In genomic region chr1:232278925-232279324, GRCh38 we compare ENCODE assay signal across 17 cellular contexts.
DNase-seq lines count a peak whose midpoint lies in the region; ATAC-seq and TF ChIP-seq lines count a peak whose summit lies in the region.
"Had no signal": no experiment of that assay in that cellular context is flagged by ENCODE, and none has a peak within 500 bp of the region (broad histone marks: within the 10 kb centered on the region; RNA-seq: fewer than 3 reads in every experiment).

No MANE protein-coding gene starts in this region.

- H3K27ac Mint-ChIP-seq in GM23338 = no peak overlapping the region
- no peak overlapping the region for H3K27ac Mint-ChIP-seq in WTC11
- H3K27ac Mint-ChIP-seq in neural progenitor cell = peak overlapping the region; percentile 67
- H3K27ac Mint-ChIP-seq: B cell; CD8-positive, alpha-beta T cell had no signal

- no peak overlapping the region for H3K9ac ChIP-seq in neural progenitor cell
- H3K9ac ChIP-seq: BLaER1 treated with 17β-estradiol and CSF1 and Interleukin-3, amounts not matched to agents 10 nM and 100 nM had no signal

- H3K79me2 ChIP-seq in GM23338 (replicated peaks; ENCODE audit: insufficient read depth) = no peaks in the 10 kb centered on the region
- H3K79me2 ChIP-seq in neural progenitor cell (ENCODE audit: low read depth) = no peaks in the 10 kb centered on the region

- H4K20me1 ChIP-seq in GM23338 (replicated peaks; ENCODE audit: insufficient read depth) = no peaks in the 10 kb centered on the region
- H4K20me1 ChIP-seq in neural progenitor cell (ENCODE audit: low read depth) = no peaks in the 10 kb centered on the region
- H4K20me1 ChIP-seq: BLaER1 treated with 17β-estradiol and CSF1 and Interleukin-3, amounts not matched to agents 10 nM and 100 nM had no signal

- H3K4me3 ChIP-seq in GM23338 (no peak overlapping the region), neural progenitor cell (no peak overlapping the region)
- H3K4me3 ChIP-seq: BLaER1 treated with 17β-estradiol and CSF1 and Interleukin-3, amounts not matched to agents 10 nM and 100 nM; K562 had no signal

- H3K4me1 Mint-ChIP-seq in GM23338 (peaks cover 57% of the 10 kb centered on the region), WTC11 (peaks cover 56% of the 10 kb centered on the region), neural progenitor cell (peaks cover 34% of the 10 kb centered on the region)
- H3K4me1 Mint-ChIP-seq: B cell had no signal

- no peak for TF ChIP-seq CTCF in GM23338 (conservative IDR thresholded peaks at IDR 0.05; ENCODE audit: low read depth in 2 of 2)
- TF ChIP-seq CTCF in WTC11 (IDR thresholded peaks at IDR 0.05) = no peak
- no peak for TF ChIP-seq CTCF in neural progenitor cell (IDR thresholded peaks at IDR 0.05)

- no peaks in the 10 kb centered on the region; the same call in 2 of the 3 replicates for H3K36me3 Mint-ChIP-seq in GM23338 (ENCODE audit: low read depth)
- no peaks in the 10 kb centered on the region for H3K36me3 Mint-ChIP-seq in WTC11
- no peaks in the 10 kb centered on the region for H3K36me3 Mint-ChIP-seq in neural progenitor cell
- H3K36me3 Mint-ChIP-seq: CD8-positive, alpha-beta T cell had no signal

- DNase-seq in GM23338 (ENCODE audit: low spot score) (no peak), WTC11 (ENCODE audit: low spot score) (no peak), neural progenitor cell (ENCODE audit: low spot score) (no peak), AML-193 (lab: John Stamatoyannopoulos, UW) (no peak), T-helper 9 cell (no peak)
- DNase-seq: 8988T; Calu3; CD8-positive, alpha-beta T cell; DMS79 treated with DMSO at 0.1 percent for 48 hours had no signal

- H3K27me3 Mint-ChIP-seq in GM23338 (ENCODE audit: insufficient read depth, low read depth, poor library complexity) (peaks cover 5% of the 10 kb centered on the region), WTC11 (ENCODE audit: low read depth) (peaks cover 42% of the 10 kb centered on the region), neural progenitor cell (ENCODE audit: insufficient read depth, low read depth) (peaks cover 9% of the 10 kb centered on the region)

- no peaks in the 10 kb centered on the region for H3K36me3 ChIP-seq in GM23338 (ENCODE audit: insufficient read depth)
- no peaks in the 10 kb centered on the region for H3K36me3 ChIP-seq in neural progenitor cell
- H3K36me3 ChIP-seq: BLaER1 treated with 17β-estradiol and CSF1 and Interleukin-3, amounts not matched to agents 10 nM and 100 nM had no signal

- no peaks in the 10 kb centered on the region for H3K9me3 ChIP-seq in neural progenitor cell (ENCODE audit: low read depth)
- H3K9me3 ChIP-seq: BLaER1 treated with 17β-estradiol and CSF1 and Interleukin-3, amounts not matched to agents 10 nM and 100 nM had no signal

- H3K27me3 ChIP-seq in GM23338 (ENCODE audit: insufficient read depth) = no peaks in the 10 kb centered on the region
- no peaks in the 10 kb centered on the region for H3K27me3 ChIP-seq in neural progenitor cell
- H3K27me3 ChIP-seq: BLaER1 treated with 17β-estradiol and CSF1 and Interleukin-3, amounts not matched to agents 10 nM and 100 nM had no signal

- H3K4me3 Mint-ChIP-seq in GM23338 (no peak overlapping the region), WTC11 (no peak overlapping the region), neural progenitor cell (no peak overlapping the region)
- H3K4me3 Mint-ChIP-seq: B cell; CD8-positive, alpha-beta T cell had no signal

- H3K27ac ChIP-seq in GM23338 (ENCODE audit: low read depth) (no peak overlapping the region), neural progenitor cell (no peak overlapping the region)
- H3K27ac ChIP-seq: BLaER1 treated with 17β-estradiol and CSF1 and Interleukin-3, amounts not matched to agents 10 nM and 100 nM; HL-60 had no signal

- ATAC-seq in GM23338 = peak; percentile 13; the same call in 2 of the 3 replicates
- ATAC-seq in WTC11 = peak; percentile 29
- ATAC-seq in esophagus mucosa = peak; percentile 30
- no peak for ATAC-seq in HG03135 (IDR thresholded peaks at IDR 0.05; ENCODE audit: unreplicated experiment)
- no peak for ATAC-seq in HG03439 (IDR thresholded peaks at IDR 0.05; ENCODE audit: unreplicated experiment)
- ATAC-seq: CD8-positive, alpha-beta T cell; HCT116; K562 had no signal

- 0 out of 2 replicates have a peak overlapping the region, but pooled peaks have one; percentile 2 for H3K4me2 ChIP-seq in GM23338
- no peak overlapping the region for H3K4me2 ChIP-seq in neural progenitor cell
- H3K4me2 ChIP-seq: BLaER1 treated with 17β-estradiol and CSF1 and Interleukin-3, amounts not matched to agents 10 nM and 100 nM had no signal

- CTCF ChIA-PET in WTC11 (lab: Charles Lee) = no interaction called here

- H3K4me1 ChIP-seq in GM23338 (ENCODE audit: insufficient read depth) (peaks cover 23% of the 10 kb centered on the region), neural progenitor cell (peaks cover 31% of the 10 kb centered on the region)
- H3K4me1 ChIP-seq: BLaER1 treated with 17β-estradiol and CSF1 and Interleukin-3, amounts not matched to agents 10 nM and 100 nM had no signal

- peaks cover 9% of the 10 kb centered on the region for H3K9me2 ChIP-seq in GM23338 (ENCODE audit: insufficient read depth)

- H3K9me3 Mint-ChIP-seq in GM23338 = no peaks in the 10 kb centered on the region
- no peaks in the 10 kb centered on the region for H3K9me3 Mint-ChIP-seq in WTC11
- H3K9me3 Mint-ChIP-seq in neural progenitor cell = no peaks in the 10 kb centered on the region
- H3K9me3 Mint-ChIP-seq: CD8-positive, alpha-beta T cell had no signal

- POLR2A ChIA-PET in WTC11 (lab: Charles Lee) = no interaction called here

- H2AFZ ChIP-seq in GM23338 (no peak overlapping the region), neural progenitor cell (replicated peaks) (no peak overlapping the region)

- no peaks in the 10 kb centered on the region for H3F3A ChIP-seq in GM23338 (replicated peaks; ENCODE audit: low read depth)
- peaks cover 9% of the 10 kb centered on the region for H3F3A ChIP-seq in neural progenitor cell (ENCODE audit: low read depth)

TF ChIP-seq in GM23338, 12 proteins besides CTCF, POLR2A, EP300 and RAD21 (continues in another document):
- no peak for TF ChIP-seq EZH2 (IDR thresholded peaks at IDR 0.05; ENCODE audit: low read depth, unreplicated experiment)
- TF ChIP-seq CREB1 (CRISPR knock-in tag; IDR thresholded peaks at IDR 0.05; ENCODE audit: low read depth) = no peak
- no peak for TF ChIP-seq POLR2AphosphoS5 (IDR thresholded peaks at IDR 0.05; ENCODE audit: low read depth)
- no peak for TF ChIP-seq STAT1 (IDR thresholded peaks at IDR 0.05; ENCODE audit: unreplicated experiment)
- no peak for TF ChIP-seq REST (IDR thresholded peaks at IDR 0.05; ENCODE audit: unreplicated experiment)

TF ChIP-seq in WTC11, 78 proteins besides CTCF, POLR2A, EP300 and RAD21:
- no peak for TF ChIP-seq E2F1 (CRISPR knock-in tag; IDR thresholded peaks at IDR 0.05)

Comparison
In these comparisons a context has a peak if more than half of its experiments do, and no peak if none do; other contexts are left out.
1. ATAC-seq: peak in GM23338 (single experiment), WTC11 (single experiment) and esophagus mucosa (single experiment); none in HG03135 (single experiment) and HG03439 (single experiment).